21 cellular contexts compared by ENCODE assay signal in the genomic region with DNA sequence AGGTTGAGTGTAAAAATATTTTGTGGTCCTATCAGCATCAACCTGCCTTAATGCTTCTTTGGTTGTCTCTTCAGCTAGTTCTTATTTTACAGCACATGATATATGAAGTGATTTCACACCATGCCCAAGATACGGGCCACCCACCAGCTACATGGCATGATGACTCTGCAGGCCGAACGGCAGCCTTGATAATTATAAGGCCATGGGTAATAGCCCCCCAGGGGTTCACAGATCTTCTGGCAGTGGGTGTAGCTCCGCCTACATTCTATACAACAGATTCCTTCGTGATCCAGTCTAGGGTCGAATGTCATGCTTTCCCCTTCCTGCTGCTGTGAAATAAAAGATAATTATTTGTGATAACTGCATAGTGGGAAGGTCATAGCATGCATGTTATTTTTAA. TPM values are rescaled to one million over a fixed set of nuclear protein-coding genes. Genes with fewer than 3 reads are reported as not detected.
"Had no signal": no experiment of that assay in that cellular context is flagged by ENCODE, and none has a peak within 500 bp of the region (broad histone marks: within the 10 kb centered on the region; RNA-seq: fewer than 3 reads in every experiment).

No MANE protein-coding gene starts in this region.

- H3K4me2 ChIP-seq: hepatocyte had no signal

- H3K4me1 ChIP-seq: psoas muscle, right lobe of liver, tibial nerve had no signal

- ATAC-seq: left colon; left ventricle myocardium superior; psoas muscle; right lobe of liver; stimulated activated effector memory CD8-positive, alpha-beta T cell treated with anti-CD3 and anti-CD28 coated beads, Interleukin-12 subunit alpha, Interleukin-12 subunit beta, amount 100 ng/mL, for 72 hours had no signal

- DNase-seq: effector CD8-positive, alpha-beta T cell; foreskin melanocyte; head of caudate nucleus; left colon; left ventricle myocardium superior; mesenchymal stem cell; naive B cell; psoas muscle; retina; right lobe of liver; stimulated activated CD4-positive, alpha-beta T cell treated with anti-CD3 and anti-CD28 coated beads, Interleukin-4, amount 100 ng/mL, for 1 hour; stimulated activated CD8-positive, alpha-beta memory T cell treated with anti-CD3 and anti-CD28 coated beads, Interleukin-4, amount 100 ng/mL, for 48 hours had no signal

- H3K4me3 ChIP-seq: coronary artery, hepatocyte, lung, psoas muscle, right lobe of liver, tibial nerve had no signal

- H3K36me3 ChIP-seq: right lobe of liver, tibial nerve had no signal

- H3K9me3 ChIP-seq: psoas muscle, right lobe of liver, tibial nerve had no signal

- H3K27ac ChIP-seq: coronary artery, hepatocyte, psoas muscle, right lobe of liver, tibial nerve had no signal

- H3K27me3 ChIP-seq: hepatocyte, right lobe of liver had no signal

- H3K79me2 ChIP-seq: hepatocyte had no signal

RNA-seq across cellular contexts. Expression of gene CNMD, which starts 36.1 kb away (rescaled TPM):
- total RNA-seq: dermis microvascular lymphatic vessel endothelial cell, left colon, left ventricle myocardium superior, omental fat pad, psoas muscle, right lobe of liver, tibial nerve, ureter had no signal
- polyA plus RNA-seq: esophagus, hepatocyte, psoas muscle had no signal
